ENCODE assay signal across 29 cellular contexts in genomic region chr18:3192752-3193151, GRCh38. TPM values are rescaled to one million over a fixed set of nuclear protein-coding genes. Genes with fewer than 3 reads are reported as not detected.
"Had no signal": no experiment of that assay in that cellular context is flagged by ENCODE, and none has a peak within 500 bp of the region (broad histone marks: within the 10 kb centered on the region; RNA-seq: fewer than 3 reads in every experiment).

No MANE protein-coding gene starts in this region.

- H3K27ac Mint-ChIP-seq: activated CD8-positive, alpha-beta T cell treated with anti-CD3 and anti-CD28 coated beads for 36 hours; activated naive CD8-positive, alpha-beta T cell had no signal

- H3K36me3 ChIP-seq: brain microvascular endothelial cell, esophagus squamous epithelium had no signal

- FAIRE-seq: astrocyte, bronchial epithelial cell, colon, endometrium, endothelial cell of umbilical vein had no signal

- H3K27ac ChIP-seq: brain microvascular endothelial cell, epithelial cell of prostate, esophagus squamous epithelium had no signal

- ATAC-seq: activated CD8-positive, alpha-beta T cell treated with anti-CD3 and anti-CD28 coated beads for 36 hours; activated T-cell treated with anti-CD3 and anti-CD28 coated beads, Interleukin-2, amount 50 U/mL, for 4 hours; activated T-helper 17 cell treated with anti-CD3 and anti-CD28 coated beads, Interleukin-2, amount 50 U/mL, for 72 hours; effector memory CD8-positive, alpha-beta T cell had no signal

- H3K4me1 ChIP-seq: esophagus squamous epithelium had no signal

- DNase-seq: activated CD4-positive, alpha-beta T cell treated with anti-CD3 and anti-CD28 coated beads for 48 hours; activated CD4-positive, alpha-beta T cell treated with anti-CD3 and anti-CD28 coated beads, Interleukin-2, amount 50 U/mL, for 1 hour; activated CD4-positive, alpha-beta T cell treated with anti-CD3 and anti-CD28 coated beads, Interleukin-2, amount 50 U/mL, for 48 hours; activated CD8-positive, alpha-beta memory T cell treated with anti-CD3 and anti-CD28 coated beads for 24 hours; activated CD8-positive, alpha-beta T cell treated with anti-CD3 and anti-CD28 coated beads for 36 hours; activated effector memory CD4-positive, alpha-beta T cell treated with Interleukin-2 at 50 U/mL for 16 hours; activated gamma-delta T cell treated with Interleukin-2 at 50 U/mL for 16 hours; activated naive CD4-positive, alpha-beta T cell treated with anti-CD3 and anti-CD28 coated beads, Interleukin-2, amount 50 U/mL, for 16 hours; activated naive CD4-positive, alpha-beta T cell treated with Interleukin-2 at 50 U/mL for 16 hours; activated T-cell treated with anti-CD3 and anti-CD28 coated beads, Interleukin-2, amount 50 U/mL, for 4 hours; amniotic stem cell; anterior cingulate cortex; brain microvascular endothelial cell; caudate nucleus; cortex of kidney; dermis blood vessel endothelial cell; effector CD4-positive, alpha-beta T cell; effector memory CD8-positive, alpha-beta T cell; esophagus squamous epithelium; foreskin melanocyte; T-helper 2 cell had no signal

- H3K27me3 Mint-ChIP-seq: activated CD8-positive, alpha-beta T cell treated with anti-CD3 and anti-CD28 coated beads for 36 hours; effector memory CD8-positive, alpha-beta T cell had no signal

- H3K27me3 ChIP-seq: brain microvascular endothelial cell, esophagus squamous epithelium had no signal

- H3K9me3 Mint-ChIP-seq: activated CD8-positive, alpha-beta T cell treated with anti-CD3 and anti-CD28 coated beads for 36 hours; activated T-cell treated with anti-CD3 and anti-CD28 coated beads, Interleukin-2, amount 50 U/mL, for 4 hours; activated T-helper 17 cell treated with anti-CD3 and anti-CD28 coated beads, Interleukin-2, amount 50 U/mL, for 72 hours; effector memory CD8-positive, alpha-beta T cell had no signal

- H3K4me3 ChIP-seq: esophagus squamous epithelium had no signal

- H3K4me1 Mint-ChIP-seq: activated T-helper 17 cell treated with anti-CD3 and anti-CD28 coated beads, Interleukin-2, amount 50 U/mL, for 72 hours had no signal

- H3K9me3 ChIP-seq: esophagus squamous epithelium had no signal

- H3K4me3 Mint-ChIP-seq: activated CD8-positive, alpha-beta T cell treated with anti-CD3 and anti-CD28 coated beads for 36 hours; activated naive CD8-positive, alpha-beta T cell; activated T-cell treated with anti-CD3 and anti-CD28 coated beads, Interleukin-2, amount 50 U/mL, for 4 hours; activated T-helper 17 cell treated with anti-CD3 and anti-CD28 coated beads, Interleukin-2, amount 50 U/mL, for 72 hours; effector memory CD8-positive, alpha-beta T cell had no signal

RNA-seq across cellular contexts. Expression of gene MYOM1, which starts 27.0 kb away (rescaled TPM):
- total RNA-seq: endothelial cell of umbilical vein had no signal
